Comparison of ENCODE assay signal across 20 cellular contexts in genomic region chr22:35116269-35116668, GRCh38. TPM values are rescaled to one million over a fixed set of nuclear protein-coding genes. Genes with fewer than 3 reads are reported as not detected.
DNase-seq lines count a peak whose midpoint lies in the region; ATAC-seq, FAIRE-seq and TF ChIP-seq lines count a peak whose summit lies in the region.
"Had no signal": no experiment of that assay in that cellular context is flagged by ENCODE, and none has a peak within 500 bp of the region (broad histone marks: within the 10 kb centered on the region; RNA-seq: fewer than 3 reads in every experiment).

No MANE protein-coding gene starts in this region.

- H3K36me3 ChIP-seq in colonic mucosa (no peaks in the 10 kb centered on the region), small intestine (ENCODE audit: control insufficient read depth in 2 of 2, insufficient read depth in 2 of 2, low read length in 2 of 2) (no peaks in the 10 kb centered on the region)

- no peaks in the 10 kb centered on the region for H3K27me3 Mint-ChIP-seq in CD4-positive, alpha-beta T cell

- WGBS in small intestine, 3 donors: 48 to 59% (median 56%) methylated on average over 6 to 7 of the region's 7 CpGs

- intact Hi-C loops in colonic mucosa (cut with DNase I) (no loop called here), left colon (cut with DNase I, micrococcal nuclease) (no loop called here)
- intact Hi-C loops in CD4-positive, alpha-beta T cell (cut with DNase I, micrococcal nuclease): no loop called here

- H3K27ac Mint-ChIP-seq in CD4-positive, alpha-beta T cell: no peak overlapping the region
- H3K27ac Mint-ChIP-seq: CD8-positive, alpha-beta T cell had no signal

- POLR2A ChIA-PET in CD4-positive, alpha-beta T cell (lab: Charles Lee): no interaction called here

- peak; percentile 50 for ATAC-seq in left colon
- ATAC-seq in CD4-positive, alpha-beta T cell (ENCODE audit: poor library complexity): no peak
- ATAC-seq in HG03571 (IDR thresholded peaks at IDR 0.05; ENCODE audit: unreplicated experiment): no peak
- ATAC-seq: CD8-positive, alpha-beta T cell had no signal

- H3K9me3 ChIP-seq in colonic mucosa (no peaks in the 10 kb centered on the region), small intestine (ENCODE audit: control insufficient read depth, low read depth) (no peaks in the 10 kb centered on the region)
- no peaks in the 10 kb centered on the region for H3K9me3 ChIP-seq in CD4-positive, alpha-beta T cell (ENCODE audit: control insufficient read depth, low read length)
- H3K9me3 ChIP-seq: Caco-2 had no signal

- CTCF ChIA-PET in CD4-positive, alpha-beta T cell (lab: Charles Lee): no interaction called here

- H3K4me3 Mint-ChIP-seq in CD4-positive, alpha-beta T cell: no peak overlapping the region
- H3K4me3 Mint-ChIP-seq: CD8-positive, alpha-beta T cell had no signal

- H3K4me1 ChIP-seq in colonic mucosa (no peaks in the 10 kb centered on the region), small intestine (ENCODE audit: control insufficient read depth in 2 of 2, insufficient read depth in 1 of 2, low read depth in 1 of 2, low read length in 1 of 2) (peaks cover 3 to 15% of the 10 kb centered on the region in 2 donors)
- H3K4me1 ChIP-seq: Caco-2 had no signal

- H3K27ac ChIP-seq in colonic mucosa: peak overlapping the region; percentile 16
- H3K27ac ChIP-seq in small intestine (ENCODE audit: low read depth in 1 of 2, low read length in 1 of 2): peak overlapping the region; percentile 46 to 92
- no peak overlapping the region for H3K27ac ChIP-seq in CD4-positive, alpha-beta T cell (ENCODE audit: low read depth, low read length)
- H3K27ac ChIP-seq: GM23248 had no signal

- DNase-seq in colonic mucosa: no peak
- peak in 1 of 2 donors; percentile 58 for DNase-seq in left colon
- DNase-seq in small intestine: peak; percentile 51
- no peak for DNase-seq in CD4-positive, alpha-beta T cell
- DNase-seq in activated CD4-positive, CD25-positive, alpha-beta regulatory T cell treated with anti-CD3 and anti-CD28 coated beads, Interleukin-2, amount 50 U/mL, for 72 hours: no peak
- DNase-seq: C1 segment of cervical spinal cord; CD8-positive, alpha-beta T cell; DMS153; DND-41; GM23248; HCEC 1CT had no signal

- no peak for FAIRE-seq in small intestine (lab: Jason Lieb, UNC)
- FAIRE-seq: G401.6, GM19239, H1 had no signal

- no peaks in the 10 kb centered on the region for H3K36me3 Mint-ChIP-seq in CD4-positive, alpha-beta T cell (ENCODE audit: low read depth)
- H3K36me3 Mint-ChIP-seq: CD8-positive, alpha-beta T cell had no signal

- peak overlapping the region in 1 of 2 donors; percentile 65 for H3K9ac ChIP-seq in colonic mucosa (ENCODE audit: low read depth in 2 of 2, low read length in 2 of 2)
- H3K9ac ChIP-seq: GM23248 had no signal

- H3K4me3 ChIP-seq in colonic mucosa (no peak overlapping the region), small intestine (ENCODE audit: low read depth in 1 of 2, low read length in 2 of 2) (no peak overlapping the region)
- H3K4me3 ChIP-seq: GM23248 had no signal

- no peak for TF ChIP-seq CTCF in colonic mucosa (IDR thresholded peaks at IDR 0.05)
- no peak for TF ChIP-seq CTCF in CD4-positive, alpha-beta T cell (IDR thresholded peaks at IDR 0.05)

- no peaks in the 10 kb centered on the region for H3K9me3 Mint-ChIP-seq in CD4-positive, alpha-beta T cell
- H3K9me3 Mint-ChIP-seq: CD8-positive, alpha-beta T cell had no signal

- no peaks in the 10 kb centered on the region for H3K4me1 Mint-ChIP-seq in CD4-positive, alpha-beta T cell (ENCODE audit: low read depth)

- H3K27me3 ChIP-seq in colonic mucosa (no peaks in the 10 kb centered on the region), small intestine (ENCODE audit: control insufficient read depth in 2 of 2, insufficient read depth in 2 of 2, low read length in 2 of 2) (no peaks in the 10 kb centered on the region)
- no peaks in the 10 kb centered on the region for H3K27me3 ChIP-seq in CD4-positive, alpha-beta T cell (ENCODE audit: control insufficient read depth, insufficient read depth, low read length)

RNA-seq across cellular contexts. Expression of gene ISX, which starts 50.3 kb away (rescaled TPM):
- total RNA-seq in colonic mucosa: 10 to 100 TPM; 36.4 to 53.1 TPM
- total RNA-seq in left colon: 10 to 100 TPM; 71.5 to 91.1 TPM
- 10 to 100 TPM; 22.4 to 64.9 (median 44.6) TPM for polyA plus RNA-seq in small intestine
- not detected for total RNA-seq in CD4-positive, alpha-beta T cell
- total RNA-seq: A172; A673; CD8-positive, alpha-beta T cell; GM23248; H1; H7 had no signal
- polyA plus RNA-seq: BJ, GM23248, H1 had no signal

Comparison
In these comparisons a context has a peak if more than half of its experiments do, and no peak if none do; other contexts are left out.
1. RNA of gene ISX, which starts 50.3 kb away (total RNA-seq): 71.5 to 91.1 TPM in left colon and 36.4 to 53.1 TPM in colonic mucosa; not detected in CD4-positive, alpha-beta T cell; every median in the first group is over 10 times any median in the second.